In the genomic region with DNA sequence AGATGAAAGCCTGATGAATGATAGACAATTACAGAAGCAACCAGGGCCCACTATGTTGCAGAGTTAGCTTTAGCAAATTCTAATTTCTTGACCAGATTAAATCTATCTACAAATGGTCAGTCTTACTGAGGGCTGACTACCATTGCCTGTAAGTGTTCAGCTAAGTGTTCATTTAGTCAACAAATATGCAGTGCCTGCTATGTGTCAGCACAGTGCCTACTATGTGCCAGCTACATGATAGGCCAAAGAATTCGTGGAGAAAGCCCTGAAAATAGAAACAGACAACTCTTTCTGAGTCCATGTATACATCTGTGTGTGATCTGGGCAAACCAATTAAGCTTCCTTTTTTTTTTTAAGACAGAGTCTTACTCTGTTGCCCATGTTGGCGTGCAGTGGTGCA, we compare ENCODE assay signal across 26 cellular contexts.
A peak's percentile ranks its signal among the peaks of the same experiment; 100 is the strongest.
DNase-seq lines count a peak whose midpoint lies in the region; ATAC-seq, FAIRE-seq and TF ChIP-seq lines count a peak whose summit lies in the region.
"Had no signal": no experiment of that assay in that cellular context is flagged by ENCODE, and none has a peak within 500 bp of the region (broad histone marks: within the 10 kb centered on the region; RNA-seq: fewer than 3 reads in every experiment).

No MANE protein-coding gene starts in this region.

- no peaks in the 10 kb centered on the region for H3K9me1 ChIP-seq in K562 (ENCODE audit: control insufficient read depth, insufficient read depth, low read length)

- DNase-seq in cardiac muscle cell (ENCODE audit: low read depth in 1 of 2, low spot score in 1 of 2) (no peak), right atrium auricular region (ENCODE audit: low spot score) (no peak), HTR-8/SVneo (ENCODE audit: insufficient read length, low spot score) (no peak), K562 (ENCODE audit: extremely low read depth in 1 of 4, low spot score in 3 of 4) (no peak), nephron progenitor cell (no peak), PC-3 (no peak)
- DNase-seq in stimulated activated naive CD8-positive, alpha-beta T cell treated with anti-CD3 and anti-CD28 coated beads, Interleukin-15, Interleukin-2, amounts not matched to agents 100 U/mL and 50 U/mL, for 24 hours, result no peak
- DNase-seq: 8988T; ACHN; BE2C; C1 segment of cervical spinal cord; CD4-positive, alpha-beta memory T cell; CD4-positive, CD25-positive, alpha-beta regulatory T cell; CD8-positive, alpha-beta memory T cell; COR-L47; DMS 273 treated with DMSO at 0.1 percent for 48 hours; DND-41; EL; GDM1 had no signal

- in situ Hi-C loops in K562 (cut with MboI), result loop anchor here (25.0 kb wide), 1 partner anchor 282 kb away; no protein-coding TSS in a partner anchor

- 49% methylated on average over 2 of the region's 2 CpGs for WGBS in K562 (ENCODE audit: insufficient coverage, low coverage, missing lambda C conversion rate)

- no peak overlapping the region for H3K4me3 Mint-ChIP-seq in nephron progenitor cell
- H3K4me3 Mint-ChIP-seq: CD14-positive monocyte; CD4-positive, alpha-beta memory T cell; CD4-positive, CD25-positive, alpha-beta regulatory T cell; CD8-positive, alpha-beta memory T cell had no signal

- FAIRE-seq in HTR-8/SVneo (lab: Jason Lieb, UNC) (peak; percentile 16), K562 (lab: Jason Lieb, UNC) (no peak)
- FAIRE-seq: A204.1, GM12878, GM12892, GM18507 had no signal

- no peaks in the 10 kb centered on the region for H3K9me3 Mint-ChIP-seq in nephron progenitor cell
- H3K9me3 Mint-ChIP-seq: CD14-positive monocyte had no signal

- H3K9ac ChIP-seq in K562 (ENCODE audit: insufficient read depth in 1 of 2, low read depth in 2 of 2, low read length in 2 of 2) (no peak overlapping the region), PC-3 (ENCODE audit: low read length) (no peak overlapping the region)
- H3K9ac ChIP-seq: BLaER1 had no signal

- no peaks in the 10 kb centered on the region for H3F3A ChIP-seq in PC-3 (ENCODE audit: low read length, unreplicated experiment)

- H3K4me1 ChIP-seq in cardiac muscle cell (ENCODE audit: low read depth), result peaks cover 11% of the 10 kb centered on the region
- H3K4me1 ChIP-seq in right atrium auricular region, result no peaks in the 10 kb centered on the region
- H3K4me1 ChIP-seq in K562 (replicated peaks in 1 of 2; ENCODE audit: control insufficient read depth in 2 of 2, insufficient read depth in 2 of 2, low read length in 2 of 2), result no peaks in the 10 kb centered on the region
- peaks cover 16% of the 10 kb centered on the region for H3K4me1 ChIP-seq in PC-3 (ENCODE audit: insufficient read depth, low read length)
- H3K4me1 ChIP-seq: BLaER1 had no signal

- H3K4me3 ChIP-seq in cardiac muscle cell, result no peak overlapping the region
- no peak overlapping the region for H3K4me3 ChIP-seq in right atrium auricular region
- H3K4me3 ChIP-seq in K562, result no peak overlapping the region
- no peak overlapping the region for H3K4me3 ChIP-seq in PC-3 (ENCODE audit: low read length)
- H3K4me3 ChIP-seq: BLaER1, GM12878 had no signal

- H3K27me3 Mint-ChIP-seq in nephron progenitor cell (ENCODE audit: low read depth, poor library complexity), result no peaks in the 10 kb centered on the region
- H3K27me3 Mint-ChIP-seq: CD4-positive, alpha-beta memory T cell; CD4-positive, CD25-positive, alpha-beta regulatory T cell; CD8-positive, alpha-beta memory T cell had no signal

- H3K27ac Mint-ChIP-seq in nephron progenitor cell, result peak overlapping the region; percentile 37
- H3K27ac Mint-ChIP-seq: CD14-positive monocyte; CD4-positive, alpha-beta memory T cell; CD4-positive, CD25-positive, alpha-beta regulatory T cell had no signal

- H3K27ac ChIP-seq in cardiac muscle cell, result peak overlapping the region; percentile 67
- H3K27ac ChIP-seq in right atrium auricular region, result no peak overlapping the region
- no peak overlapping the region for H3K27ac ChIP-seq in K562 (ENCODE audit: extremely low read depth, low read depth, low read length)
- H3K27ac ChIP-seq in PC-3 (ENCODE audit: low read length), result no peak overlapping the region
- H3K27ac ChIP-seq: BLaER1 had no signal

- H3K9me3 ChIP-seq in cardiac muscle cell (ENCODE audit: low read depth) (no peaks in the 10 kb centered on the region), right atrium auricular region (no peaks in the 10 kb centered on the region), K562 (replicated peaks; ENCODE audit: control insufficient read depth, insufficient read depth, low read depth, low read length) (no peaks in the 10 kb centered on the region), PC-3 (ENCODE audit: low read length) (no peaks in the 10 kb centered on the region)
- H3K9me3 ChIP-seq: BE2C, BLaER1 had no signal

- ATAC-seq in K562, result no peak
- no peak for ATAC-seq in stimulated activated naive CD8-positive, alpha-beta T cell treated with anti-CD3 and anti-CD28 coated beads, Interleukin-15, Interleukin-2, amounts not matched to agents 100 U/mL and 50 U/mL, for 24 hours
- ATAC-seq in PC-3, result no peak
- no peak for ATAC-seq in GM19328 (IDR thresholded peaks at IDR 0.05; ENCODE audit: unreplicated experiment)
- ATAC-seq: GM12878 had no signal

- H3K79me2 ChIP-seq in K562 (ENCODE audit: control insufficient read depth, insufficient read depth, low read length) (no peaks in the 10 kb centered on the region), PC-3 (ENCODE audit: low read length) (no peaks in the 10 kb centered on the region)

- POLR2A ChIA-PET in K562 (lab: Yijun Ruan, JAX) (interaction anchor here (1.2 kb wide), 1 partner anchor 16 kb away, joined by 3 read pairs; no protein-coding TSS in a partner anchor), PC-3 (lab: Charles Lee; ENCODE audit: unreplicated experiment) (interaction anchor here (0.7 kb wide), 1 partner anchor 16 kb away, joined by 4 read pairs; no protein-coding TSS in a partner anchor)

- no peaks in the 10 kb centered on the region for H4K20me1 ChIP-seq in K562 (replicated peaks; ENCODE audit: control insufficient read depth, insufficient read depth, low read length)
- no peaks in the 10 kb centered on the region for H4K20me1 ChIP-seq in PC-3 (ENCODE audit: low read length)
- H4K20me1 ChIP-seq: BLaER1 had no signal

- H2AFZ ChIP-seq in K562 (ENCODE audit: low read depth, low read length) (no peak overlapping the region), PC-3 (ENCODE audit: low read length) (no peak overlapping the region)

- CTCF ChIA-PET in K562 (lab: Yijun Ruan, JAX; ENCODE audit: low intra/inter-chr PET ratio) (no interaction called here), PC-3 (lab: Charles Lee) (no interaction called here)

- H3K4me2 ChIP-seq in K562 (ENCODE audit: insufficient read depth, low read length) (no peak overlapping the region), PC-3 (ENCODE audit: low read length) (no peak overlapping the region)
- H3K4me2 ChIP-seq: BLaER1 had no signal

- no peak for TF ChIP-seq EP300 in K562 (IDR thresholded peaks at IDR 0.05; ENCODE audit: low read length)

- no peaks in the 10 kb centered on the region for H3K36me3 Mint-ChIP-seq in nephron progenitor cell (ENCODE audit: low read depth)
- H3K36me3 Mint-ChIP-seq: CD14-positive monocyte had no signal

- no peak for TF ChIP-seq RAD21 in K562 (CRISPR knock-in tag; conservative IDR thresholded peaks at IDR 0.05 in 1 of 2, IDR thresholded peaks at IDR 0.05 in 1 of 2)

- H3K27me3 ChIP-seq in cardiac muscle cell (no peaks in the 10 kb centered on the region), right atrium auricular region (no peaks in the 10 kb centered on the region), K562 (ENCODE audit: control insufficient read depth in 2 of 2, insufficient read depth in 2 of 2, low read length in 2 of 2) (no peaks in the 10 kb centered on the region), PC-3 (ENCODE audit: low read length) (no peaks in the 10 kb centered on the region)
- H3K27me3 ChIP-seq: BE2C, BLaER1 had no signal

- intact Hi-C loops in K562 (cut with micrococcal nuclease) (no loop called here), PC-3 (cut with micrococcal nuclease) (no loop called here)

- no peaks in the 10 kb centered on the region for H3K9me2 ChIP-seq in PC-3 (replicated peaks; ENCODE audit: low read length)

- H3K4me1 Mint-ChIP-seq in nephron progenitor cell, result peaks cover 19% of the 10 kb centered on the region

- BruUV-seq in K562 (replicated peaks; lab: Mats Ljungman, UMichigan) (no TSS peak), PC-3 (replicated peaks; lab: Mats Ljungman, UMichigan) (no TSS peak)

- no peak for TF ChIP-seq POLR2A in K562 (conservative IDR thresholded peaks at IDR 0.05)

- H3K36me3 ChIP-seq in cardiac muscle cell (no peaks in the 10 kb centered on the region), right atrium auricular region (no peaks in the 10 kb centered on the region), K562 (ENCODE audit: control insufficient read depth, insufficient read depth, low read length) (no peaks in the 10 kb centered on the region), PC-3 (ENCODE audit: low read depth, low read length) (no peaks in the 10 kb centered on the region)
- H3K36me3 ChIP-seq: BE2C had no signal

- TF ChIP-seq CTCF in cardiac muscle cell (IDR thresholded peaks at IDR 0.05; ENCODE audit: low read depth, low read length) (no peak), right atrium auricular region (IDR thresholded peaks at IDR 0.05) (no peak), K562 (IDR thresholded peaks at IDR 0.05 in 2 of 3, conservative IDR thresholded peaks at IDR 0.05 in 1 of 3; ENCODE audit: insufficient read depth in 2 of 3, low read depth in 1 of 3, low read length in 3 of 3) (no peak), nephron progenitor cell (IDR thresholded peaks at IDR 0.05) (no peak), PC-3 (conservative IDR thresholded peaks at IDR 0.05; ENCODE audit: low read depth, low read length) (no peak)

TF ChIP-seq in K562, 482 proteins besides CTCF, POLR2A, EP300 and RAD21:
- TF ChIP-seq ZKSCAN1 (IDR thresholded peaks at IDR 0.05; ENCODE audit: low read depth, low read length) (peak; percentile 91), BMI1 (IDR thresholded peaks at IDR 0.05; ENCODE audit: low read length) (no peak)
